Comparison of ENCODE assay signal across 9 cellular contexts in genomic region chr12:71439362-71439612, GRCh38. TPM values are rescaled to one million over a fixed set of nuclear protein-coding genes. Genes with fewer than 3 reads are reported as not detected.
DNase-seq lines count a peak whose midpoint lies in the region; ATAC-seq and TF ChIP-seq lines count a peak whose summit lies in the region.
"Had no signal": no experiment of that assay in that cellular context is flagged by ENCODE, and none has a peak within 500 bp of the region (broad histone marks: within the 10 kb centered on the region; RNA-seq: fewer than 3 reads in every experiment).

No MANE protein-coding gene starts in this region.

- TF ChIP-seq CTCF in MCF 10A (IDR thresholded peaks at IDR 0.05; ENCODE audit: unreplicated experiment) (no peak), transverse colon (IDR thresholded peaks at IDR 0.05) (no peak)

- peaks cover 17% of the 10 kb centered on the region for H3K9me3 Mint-ChIP-seq in activated T-cell treated with anti-CD3 and anti-CD28 coated beads, Interleukin-2, amount 50 U/mL, for 24 hours
- H3K9me3 Mint-ChIP-seq in MCF 10A (ENCODE audit: unreplicated experiment) = peaks cover 16% of the 10 kb centered on the region

- no peak overlapping the region for H2BK15ac ChIP-seq in mesenchymal stem cell (ENCODE audit: low read depth, poor library complexity, severe bottlenecking)

- no peak overlapping the region for H2AFZ ChIP-seq in mesenchymal stem cell (ENCODE audit: low read depth, low read length)

- no peaks in the 10 kb centered on the region for H3K36me3 ChIP-seq in mesenchymal stem cell (ENCODE audit: control insufficient read depth in 1 of 2, insufficient read depth in 2 of 2, low read depth in 1 of 2, low read length in 2 of 2)
- H3K36me3 ChIP-seq in transverse colon = no peaks in the 10 kb centered on the region

- H3K4me1 ChIP-seq in mesenchymal stem cell (ENCODE audit: control insufficient read depth, insufficient read depth, low read depth, low read length) (peaks cover 19% of the 10 kb centered on the region), transverse colon (peaks cover 4 to 21% (median 13%) of the 10 kb centered on the region in 4 donors)

- no peak overlapping the region for H3K18ac ChIP-seq in mesenchymal stem cell (ENCODE audit: low read depth in 1 of 2, low read length in 2 of 2)

- no peaks in the 10 kb centered on the region for H3K79me1 ChIP-seq in mesenchymal stem cell (replicated peaks; ENCODE audit: low read length, poor library complexity, severe bottlenecking)

- DNase-seq in activated T-cell treated with anti-CD3 and anti-CD28 coated beads, Interleukin-2, amount 50 U/mL, for 24 hours = no peak
- DNase-seq in activated T-cell treated with anti-CD3 and anti-CD28 coated beads, Interleukin-2, amount 50 U/mL, for 48 hours = no peak
- DNase-seq in MCF 10A (ENCODE audit: unreplicated experiment) (no peak), mesenchymal stem cell (no peak), transverse colon (no peak), SW480 (ENCODE audit: low spot score) (no peak)
- DNase-seq: activated effector memory CD4-positive, alpha-beta T cell treated with Interleukin-2 at 50 U/mL for 16 hours had no signal

- H3K4me2 ChIP-seq in mesenchymal stem cell (ENCODE audit: low read length, poor library complexity, severe bottlenecking) = peak overlapping the region; percentile 69

- H4K91ac ChIP-seq in mesenchymal stem cell (ENCODE audit: low read length) = no peak overlapping the region

- no peak overlapping the region for H3K14ac ChIP-seq in mesenchymal stem cell (ENCODE audit: low read length in 2 of 2)

- H2AK5ac ChIP-seq in mesenchymal stem cell (ENCODE audit: low read length, severe bottlenecking) = no peak overlapping the region

- H4K8ac ChIP-seq in mesenchymal stem cell (ENCODE audit: low read length) = no peak overlapping the region

- H3K4me1 Mint-ChIP-seq in activated T-cell treated with anti-CD3 and anti-CD28 coated beads, Interleukin-2, amount 50 U/mL, for 24 hours (ENCODE audit: low read depth) = peaks cover 20% of the 10 kb centered on the region
- H3K4me1 Mint-ChIP-seq in MCF 10A (ENCODE audit: insufficient read depth, unreplicated experiment) = peaks cover 8% of the 10 kb centered on the region

- intact Hi-C loops in MCF 10A (cut with micrococcal nuclease) (no loop called here), transverse colon (cut with DNase I; ENCODE audit: low total_unique reads) (no loop called here)

- no peak for TF ChIP-seq POLR2A in transverse colon (IDR thresholded peaks at IDR 0.05)

- ATAC-seq in GM21717 (IDR thresholded peaks at IDR 0.05; ENCODE audit: unreplicated experiment) (no peak), HG02870 (IDR thresholded peaks at IDR 0.05; ENCODE audit: unreplicated experiment) (no peak)

- BruUV-seq in MCF 10A (replicated peaks; lab: Mats Ljungman, UMichigan) = no TSS peak

- peak overlapping the region; percentile 40 to 70 for H3K4me3 ChIP-seq in mesenchymal stem cell (ENCODE audit: insufficient read depth in 1 of 2, low read depth in 1 of 2, low read length in 2 of 2)
- H3K4me3 ChIP-seq in transverse colon = peak overlapping the region in 3 of 4 donors; percentile 39 to 56 (median 43)

- peaks cover 82% of the 10 kb centered on the region for H3K27me3 Mint-ChIP-seq in activated T-cell treated with anti-CD3 and anti-CD28 coated beads, Interleukin-2, amount 50 U/mL, for 24 hours
- H3K27me3 Mint-ChIP-seq in MCF 10A (ENCODE audit: insufficient read depth, unreplicated experiment) = peaks cover 60% of the 10 kb centered on the region

- no peak overlapping the region for H2BK12ac ChIP-seq in mesenchymal stem cell (ENCODE audit: low read length in 2 of 2)

- POLR2A ChIA-PET in MCF 10A (lab: Yijun Ruan, JAX) = no interaction called here

- H2BK5ac ChIP-seq in mesenchymal stem cell (ENCODE audit: low read depth, low read length, poor library complexity, severe bottlenecking) = no peak overlapping the region

- H3K4ac ChIP-seq in mesenchymal stem cell (ENCODE audit: low read depth in 1 of 2, low read length in 2 of 2) = no peak overlapping the region

- H3K36me3 Mint-ChIP-seq in activated T-cell treated with anti-CD3 and anti-CD28 coated beads, Interleukin-2, amount 50 U/mL, for 24 hours (ENCODE audit: low read depth) = no peaks in the 10 kb centered on the region
- H3K36me3 Mint-ChIP-seq in MCF 10A (ENCODE audit: insufficient read depth, unreplicated experiment) = peaks cover 6% of the 10 kb centered on the region

- H3K27ac ChIP-seq in mesenchymal stem cell (ENCODE audit: low read length, poor library complexity, severe bottlenecking) = no peak overlapping the region
- peak overlapping the region in 2 of 4 donors; percentile 8 to 38 for H3K27ac ChIP-seq in transverse colon

- peaks cover 13 to 65% of the 10 kb centered on the region in 2 experiments for H3K27me3 ChIP-seq in mesenchymal stem cell (ENCODE audit: control insufficient read depth in 1 of 2, insufficient read depth in 1 of 2, low read length in 2 of 2)
- H3K27me3 ChIP-seq in transverse colon = peaks cover 69% of the 10 kb centered on the region

- H3K4me3 Mint-ChIP-seq in activated T-cell treated with anti-CD3 and anti-CD28 coated beads, Interleukin-2, amount 50 U/mL, for 24 hours = peak overlapping the region; percentile 72
- H3K4me3 Mint-ChIP-seq in MCF 10A (ENCODE audit: unreplicated experiment) = peak overlapping the region; percentile 53

- H3K23ac ChIP-seq in mesenchymal stem cell (ENCODE audit: low read length in 2 of 2) = no peak overlapping the region

- H3K9me3 ChIP-seq in mesenchymal stem cell (ENCODE audit: control insufficient read depth, low read length) (peaks cover 20% of the 10 kb centered on the region), transverse colon (peaks cover 4 to 16% of the 10 kb centered on the region in 2 donors)

- under 1% methylated on average over 13 of the region's 17 CpGs for WGBS in mesenchymal stem cell
- WGBS in transverse colon (ENCODE audit: low coverage in 1 of 2), 2 donors = 0 to 1% methylated on average over 5 to 17 of the region's 17 CpGs

- H3K27ac Mint-ChIP-seq in activated T-cell treated with anti-CD3 and anti-CD28 coated beads, Interleukin-2, amount 50 U/mL, for 24 hours = no peak overlapping the region
- no peak overlapping the region for H3K27ac Mint-ChIP-seq in MCF 10A (ENCODE audit: low read depth, unreplicated experiment)

- in situ Hi-C loops in transverse colon (cut with MboI; ENCODE audit: low pct_ligation_motif_present in 1 of 4, low pct_unique_long_range_greater_than_20kb in 1 of 4, low sequenced_read_pairs in 3 of 4) = no loop called here

- CTCF ChIA-PET in MCF 10A (lab: Yijun Ruan, JAX) = interaction anchor here (1.6 kb wide), 1 partner anchor 112 kb away, joined by 3 read pairs; no protein-coding TSS in a partner anchor

- no peak overlapping the region for H3K9ac ChIP-seq in mesenchymal stem cell (ENCODE audit: low read length)

- TF ChIP-seq EP300 in transverse colon (IDR thresholded peaks at IDR 0.05; ENCODE audit: low read depth) = no peak

- H2BK120ac ChIP-seq in mesenchymal stem cell (ENCODE audit: low read depth, low read length) = no peak overlapping the region

RNA-seq across cellular contexts. Expression of gene LGR5, which starts 0.3 kb away (rescaled TPM):
- not detected in 2 replicates for total RNA-seq in MCF 10A (2022)
- not detected for polyA plus RNA-seq in mesenchymal stem cell (2013, experiment 1 of 2)
- not detected for polyA plus RNA-seq in mesenchymal stem cell (2013, experiment 2 of 2)
- total RNA-seq in transverse colon = 1 to 10 TPM in 2 of 4 donors, under 1 TPM in 2; 0.37 to 4.8 (median 1.0) TPM
